8 cellular contexts compared by ENCODE assay signal in genomic region chr11:47766363-47767227, GRCh38. TPM values are rescaled to one million over a fixed set of nuclear protein-coding genes. Genes with fewer than 3 reads are reported as not detected.
A peak's percentile ranks its signal among the peaks of the same experiment; 100 is the strongest.
DNase-seq lines count a peak whose midpoint lies in the region; ATAC-seq and TF ChIP-seq lines count a peak whose summit lies in the region.

No MANE protein-coding gene starts in this region.

- H2AFZ ChIP-seq in OCI-LY3 (ENCODE audit: low read depth, low read length) (peak overlapping the region; percentile 0; the same call in 1 of the 2 replicates), fibroblast of lung (ENCODE audit: low read length) (no peak overlapping the region)

- H3K4me1 ChIP-seq in OCI-LY3 (ENCODE audit: low read length) (peaks cover 14% of the 10 kb centered on the region; the same call in 1 of the 2 replicates), fibroblast of lung (ENCODE audit: control insufficient read depth, extremely low read depth, insufficient read depth, low read length) (peaks cover 3% of the 10 kb centered on the region)

- H3K9me3 Mint-ChIP-seq in natural killer cell = no peaks in the 10 kb centered on the region
- H3K9me3 Mint-ChIP-seq in stimulated activated naive B cell treated with anti-CD40 and anti-IgM and Interleukin-4, amounts not matched to agents 10 μg/mL and 1 μg/mL and 100 μg/mL, for 72 hours = no peaks in the 10 kb centered on the region

- no peaks in the 10 kb centered on the region for H3K9me3 ChIP-seq in OCI-LY3 (ENCODE audit: insufficient read depth, low read length)
- no peaks in the 10 kb centered on the region for H3K9me3 ChIP-seq in fibroblast of lung (ENCODE audit: control insufficient read depth, insufficient read depth, low read depth, low read length)

- H4K20me1 ChIP-seq in OCI-LY3 (ENCODE audit: insufficient read depth, low read length) (peaks cover 12% of the 10 kb centered on the region), fibroblast of lung (ENCODE audit: control insufficient read depth, extremely low read depth, insufficient read depth, low read length) (no peaks in the 10 kb centered on the region)

- ATAC-seq in GM18868 (IDR thresholded peaks at IDR 0.05; ENCODE audit: unreplicated experiment) (peak; percentile 30), HG03135 (IDR thresholded peaks at IDR 0.05; ENCODE audit: unreplicated experiment) (peak; percentile 36), natural killer cell (peak; percentile 35 to 63 (median 36))
- peak; percentile 47 to 51 for ATAC-seq in stimulated activated naive B cell treated with anti-CD40 and anti-IgM and Interleukin-4, amounts not matched to agents 10 μg/mL and 1 μg/mL and 100 μg/mL, for 72 hours (replicated peaks)

- peaks cover 24 to 32% of the 10 kb centered on the region in 2 donors for H3K4me1 Mint-ChIP-seq in natural killer cell
- H3K4me1 Mint-ChIP-seq in stimulated activated naive B cell treated with anti-CD40 and anti-IgM and Interleukin-4, amounts not matched to agents 10 μg/mL and 1 μg/mL and 100 μg/mL, for 72 hours = peaks cover 9 to 27% of the 10 kb centered on the region in 2 donors

- H3K36me3 ChIP-seq in OCI-LY3 (replicated peaks; ENCODE audit: low read depth, low read length) = peaks cover 27% of the 10 kb centered on the region
- peaks cover 9% of the 10 kb centered on the region for H3K36me3 ChIP-seq in fibroblast of lung (ENCODE audit: control insufficient read depth, insufficient read depth, low read length)

- H3K9ac ChIP-seq in OCI-LY3 (ENCODE audit: low read length) (peak overlapping the region; percentile 98), fibroblast of lung (ENCODE audit: insufficient read depth, low read length) (peak overlapping the region; percentile 99)

- peaks cover 65% of the 10 kb centered on the region for H3K79me2 ChIP-seq in OCI-LY3 (ENCODE audit: low read length)
- peaks cover 50% of the 10 kb centered on the region for H3K79me2 ChIP-seq in fibroblast of lung (ENCODE audit: control insufficient read depth, insufficient read depth, low read length)

- H3K4me3 ChIP-seq in AG09309 (ENCODE audit: control insufficient read depth, low read depth, low read length) = peak overlapping the region; percentile 69
- H3K4me3 ChIP-seq in OCI-LY3 (ENCODE audit: low read length) = peak overlapping the region; percentile 99
- peak overlapping the region; percentile 94 to 100 (median 98) for H3K4me3 ChIP-seq in fibroblast of lung (replicated peaks in 1 of 4; ENCODE audit: control extremely low read depth in 1 of 4, insufficient read depth in 1 of 4, low read depth in 3 of 4, low read length in 4 of 4)

- no peaks in the 10 kb centered on the region for H3K27me3 Mint-ChIP-seq in natural killer cell (ENCODE audit: low read depth in 2 of 2)
- no peaks in the 10 kb centered on the region for H3K27me3 Mint-ChIP-seq in stimulated activated naive B cell treated with anti-CD40 and anti-IgM and Interleukin-4, amounts not matched to agents 10 μg/mL and 1 μg/mL and 100 μg/mL, for 72 hours

- intact Hi-C loops in natural killer cell (cut with micrococcal nuclease) = loop anchor here (1.0 to 5.0 kb wide), 3 partner anchors 80 to 236 kb away; partner anchors contain the start of gene MTCH2

- DNase-seq in AG09309 (ENCODE audit: low read depth) (no peak), activated T-helper 1 cell treated with Interleukin-2 at 50 U/mL for 16 hours (ENCODE audit: low read depth) (peak; percentile 53), fibroblast of lung (ENCODE audit: low read depth in 2 of 2) (peak; percentile 70 to 76), natural killer cell (peak; percentile 73)
- DNase-seq in stimulated activated naive B cell treated with anti-CD40 and anti-IgM and Interleukin-4, amounts not matched to agents 10 μg/mL and 1 μg/mL and 100 μg/mL, for 72 hours = peak; percentile 64

- H3K27ac Mint-ChIP-seq in natural killer cell = peak overlapping the region; percentile 100
- H3K27ac Mint-ChIP-seq in stimulated activated naive B cell treated with anti-CD40 and anti-IgM and Interleukin-4, amounts not matched to agents 10 μg/mL and 1 μg/mL and 100 μg/mL, for 72 hours = peak overlapping the region; percentile 100

- TF ChIP-seq CTCF in AG09309 (IDR thresholded peaks at IDR 0.05; ENCODE audit: control insufficient read depth, insufficient read depth, low read depth, low read length, missing control alignments) (no peak), OCI-LY3 (IDR thresholded peaks at IDR 0.05; ENCODE audit: low read depth, low read length) (no peak), fibroblast of lung (conservative IDR thresholded peaks at IDR 0.05 in 1 of 2, IDR thresholded peaks at IDR 0.05 in 1 of 2; ENCODE audit: low read depth in 1 of 2, low read length in 2 of 2) (no peak), natural killer cell (IDR thresholded peaks at IDR 0.05) (no peak)

- H3K27me3 ChIP-seq in OCI-LY3 (ENCODE audit: low read depth, low read length) = no peaks in the 10 kb centered on the region
- H3K27me3 ChIP-seq in fibroblast of lung (ENCODE audit: control insufficient read depth, insufficient read depth, low read length) = no peaks in the 10 kb centered on the region

- H3K4me3 Mint-ChIP-seq in natural killer cell = peak overlapping the region; percentile 95
- peak overlapping the region; percentile 95 to 96 for H3K4me3 Mint-ChIP-seq in stimulated activated naive B cell treated with anti-CD40 and anti-IgM and Interleukin-4, amounts not matched to agents 10 μg/mL and 1 μg/mL and 100 μg/mL, for 72 hours

- H3K36me3 Mint-ChIP-seq in natural killer cell = no peaks in the 10 kb centered on the region
- peaks cover 11 to 20% of the 10 kb centered on the region in 2 donors for H3K36me3 Mint-ChIP-seq in stimulated activated naive B cell treated with anti-CD40 and anti-IgM and Interleukin-4, amounts not matched to agents 10 μg/mL and 1 μg/mL and 100 μg/mL, for 72 hours

- H3K27ac ChIP-seq in OCI-LY3 (ENCODE audit: low read length) (peak overlapping the region; percentile 86), fibroblast of lung (ENCODE audit: insufficient read depth, low read length) (peak overlapping the region; percentile 99)

- H3K4me2 ChIP-seq in OCI-LY3 (ENCODE audit: low read length) (peak overlapping the region; percentile 66), fibroblast of lung (ENCODE audit: extremely low read depth, insufficient read depth, low read length) (peak overlapping the region; percentile 86)

RNA-seq across cellular contexts. Expression of gene FNBP4, which starts 0.5 kb away (rescaled TPM):
- total RNA-seq in fibroblast of lung (51.9 and 82.9 TPM in 2 replicates), natural killer cell (100 to 1,000 TPM; 205 to 252 (median 214) TPM)
- polyA plus RNA-seq in fibroblast of lung = 54.7 and 57.3 TPM in 2 replicates
- 24.7 and 29.9 TPM in 2 replicates for polyA plus RNA-seq in fibroblast of lung (2012)
- 20.1 and 23.0 TPM in 2 replicates for polyA minus RNA-seq in fibroblast of lung (ENCODE audit: low replicate concordance)

RNA-seq across cellular contexts. Expression of gene AGBL2, which starts 51.4 kb away (rescaled TPM):
- total RNA-seq in fibroblast of lung = 2.1 and 2.3 TPM in 2 replicates
- polyA plus RNA-seq in fibroblast of lung = 0.75 and 1.2 TPM in 2 replicates
- 0.49 and 0.55 TPM in 2 replicates for polyA plus RNA-seq in fibroblast of lung (2012)
- polyA minus RNA-seq in fibroblast of lung (ENCODE audit: low replicate concordance) = 0.78 and 5.8 TPM in 2 replicates
- 1 to 10 TPM; 6.1 to 8.5 (median 8.2) TPM for total RNA-seq in natural killer cell
